Comparison of ENCODE assay signal across 8 cellular contexts in the genomic region with DNA sequence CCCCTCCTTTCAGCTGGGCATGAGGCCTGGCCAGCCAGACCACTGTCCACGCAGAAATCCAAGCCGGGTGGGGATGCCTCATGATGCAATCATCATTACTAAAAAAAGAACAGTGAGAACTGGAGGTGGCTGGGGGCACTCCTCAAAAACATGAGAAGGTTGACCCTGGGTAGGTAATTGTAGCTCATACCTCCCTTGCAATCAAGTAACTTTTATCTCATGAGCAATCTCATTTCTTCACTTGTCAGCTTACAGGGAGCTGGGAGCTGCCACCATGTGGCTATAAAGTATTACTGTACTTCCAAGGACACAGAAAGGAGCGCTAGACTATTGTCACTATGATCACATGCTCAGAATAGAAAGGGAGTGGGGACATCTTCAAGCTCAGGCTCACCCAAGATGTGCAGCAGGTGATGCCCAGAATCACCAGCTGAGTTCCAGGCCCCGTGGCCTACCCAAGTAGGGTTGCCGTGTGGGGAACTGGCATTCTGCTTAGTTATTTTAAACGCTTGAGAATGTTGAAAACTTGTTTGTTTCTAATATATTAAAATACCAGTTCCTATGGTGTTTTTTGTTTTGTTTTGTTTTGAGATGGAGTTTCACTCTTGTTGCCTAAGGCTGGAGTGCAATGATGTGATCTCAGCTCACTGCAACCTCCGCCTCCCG. TPM values are rescaled to one million over a fixed set of nuclear protein-coding genes. Genes with fewer than 3 reads are reported as not detected.
DNase-seq lines count a peak whose midpoint lies in the region; ATAC-seq and TF ChIP-seq lines count a peak whose summit lies in the region.

No MANE protein-coding gene starts in this region.

- peak overlapping the region; percentile 21 for H3K27ac Mint-ChIP-seq in stimulated activated naive CD8-positive, alpha-beta T cell treated with anti-CD3 and anti-CD28 coated beads, Interleukin-15, Interleukin-2, amounts not matched to agents 100 ng/mL and 50 ng/mL, for 24 hours
- H3K27ac Mint-ChIP-seq in type B pancreatic cell, result no peak overlapping the region
- no peak overlapping the region for H3K27ac Mint-ChIP-seq in activated naive CD4-positive, alpha-beta T cell treated with anti-CD3 and anti-CD28 coated beads for 36 hours

- no peaks in the 10 kb centered on the region for H3K4me1 Mint-ChIP-seq in stimulated activated naive CD8-positive, alpha-beta T cell treated with anti-CD3 and anti-CD28 coated beads, Interleukin-15, Interleukin-2, amounts not matched to agents 100 ng/mL and 50 ng/mL, for 24 hours (ENCODE audit: low read depth)
- peaks cover 21% of the 10 kb centered on the region for H3K4me1 Mint-ChIP-seq in type B pancreatic cell (ENCODE audit: unreplicated experiment)
- no peaks in the 10 kb centered on the region for H3K4me1 Mint-ChIP-seq in activated naive CD4-positive, alpha-beta T cell treated with anti-CD3 and anti-CD28 coated beads for 36 hours (ENCODE audit: low read depth)

- ATAC-seq in stimulated activated naive CD8-positive, alpha-beta T cell treated with anti-CD3 and anti-CD28 coated beads, Interleukin-15, Interleukin-2, amounts not matched to agents 100 U/mL and 50 U/mL, for 24 hours, result no peak
- ATAC-seq in esophagus mucosa, result peak; percentile 68

- no peak for DNase-seq in stimulated activated naive CD8-positive, alpha-beta T cell treated with anti-CD3 and anti-CD28 coated beads, Interleukin-15, Interleukin-2, amounts not matched to agents 100 U/mL and 50 U/mL, for 24 hours
- DNase-seq in NOMO-1 treated with DMSO at 0.1 percent for 48 hours (lab: John Stamatoyannopoulos, UW; ENCODE audit: unreplicated experiment) (peak; percentile 47), type B pancreatic cell (ENCODE audit: extremely low spot score, unreplicated experiment) (no peak)
- no peak for DNase-seq in activated naive CD4-positive, alpha-beta T cell treated with anti-CD3 and anti-CD28 coated beads for 36 hours
- DNase-seq in activated effector memory CD4-positive, alpha-beta T cell treated with anti-CD3 and anti-CD28 coated beads, Interleukin-2, amount 50 U/mL, for 16 hours, result no peak
- no peak for DNase-seq in activated CD4-positive, CD25-positive, alpha-beta regulatory T cell (lab: John Stamatoyannopoulos, UW)

- H3K27me3 Mint-ChIP-seq in stimulated activated naive CD8-positive, alpha-beta T cell treated with anti-CD3 and anti-CD28 coated beads, Interleukin-15, Interleukin-2, amounts not matched to agents 100 ng/mL and 50 ng/mL, for 24 hours, result no peaks in the 10 kb centered on the region
- no peaks in the 10 kb centered on the region for H3K27me3 Mint-ChIP-seq in type B pancreatic cell
- no peaks in the 10 kb centered on the region for H3K27me3 Mint-ChIP-seq in activated naive CD4-positive, alpha-beta T cell treated with anti-CD3 and anti-CD28 coated beads for 36 hours (ENCODE audit: low read depth)

- TF ChIP-seq CTCF in type B pancreatic cell (conservative IDR thresholded peaks at IDR 0.05), result peak; percentile 62

- intact Hi-C loops in activated naive CD4-positive, alpha-beta T cell treated with anti-CD3 and anti-CD28 coated beads for 36 hours (cut with micrococcal nuclease), result loop anchor here (1.0 kb wide), 2 partner anchors 21 to 172 kb away; no protein-coding TSS in a partner anchor

- H3K4me3 Mint-ChIP-seq in stimulated activated naive CD8-positive, alpha-beta T cell treated with anti-CD3 and anti-CD28 coated beads, Interleukin-15, Interleukin-2, amounts not matched to agents 100 ng/mL and 50 ng/mL, for 24 hours, result no peak overlapping the region
- no peak overlapping the region for H3K4me3 Mint-ChIP-seq in type B pancreatic cell
- no peak overlapping the region for H3K4me3 Mint-ChIP-seq in activated naive CD4-positive, alpha-beta T cell treated with anti-CD3 and anti-CD28 coated beads for 36 hours

- no peaks in the 10 kb centered on the region for H3K9me3 Mint-ChIP-seq in stimulated activated naive CD8-positive, alpha-beta T cell treated with anti-CD3 and anti-CD28 coated beads, Interleukin-15, Interleukin-2, amounts not matched to agents 100 ng/mL and 50 ng/mL, for 24 hours
- H3K9me3 Mint-ChIP-seq in type B pancreatic cell, result no peaks in the 10 kb centered on the region
- no peaks in the 10 kb centered on the region for H3K9me3 Mint-ChIP-seq in activated naive CD4-positive, alpha-beta T cell treated with anti-CD3 and anti-CD28 coated beads for 36 hours

- H3K36me3 Mint-ChIP-seq in stimulated activated naive CD8-positive, alpha-beta T cell treated with anti-CD3 and anti-CD28 coated beads, Interleukin-15, Interleukin-2, amounts not matched to agents 100 ng/mL and 50 ng/mL, for 24 hours (ENCODE audit: low read depth), result peaks cover 8% of the 10 kb centered on the region
- no peaks in the 10 kb centered on the region for H3K36me3 Mint-ChIP-seq in type B pancreatic cell
- H3K36me3 Mint-ChIP-seq in activated naive CD4-positive, alpha-beta T cell treated with anti-CD3 and anti-CD28 coated beads for 36 hours (ENCODE audit: low read depth), result peaks cover 5% of the 10 kb centered on the region

- CTCF ChIA-PET in activated naive CD4-positive, alpha-beta T cell treated with anti-CD3 and anti-CD28 coated beads for 36 hours (lab: Charles Lee), result interaction anchor here (0.8 to 1.6 kb wide), 2 partner anchors 11 to 14 kb away, joined by 4 to 6 read pairs; no protein-coding TSS in a partner anchor

RNA-seq across cellular contexts. Expression of gene CDH26, which starts 3.0 kb away (rescaled TPM):
- total RNA-seq in esophagus mucosa, result 1.3 TPM
- total RNA-seq in type B pancreatic cell (ENCODE audit: low replicate concordance), result 3.6 and 6.9 TPM in 2 replicates
- total RNA-seq in activated naive CD4-positive, alpha-beta T cell treated with anti-CD3 and anti-CD28 coated beads for 36 hours, result 1 to 10 TPM; 1.5 to 1.8 TPM

RNA-seq across cellular contexts. Expression of gene FAM217B, which starts 15.1 kb away (rescaled TPM):
- 11.0 TPM for total RNA-seq in esophagus mucosa
- total RNA-seq in type B pancreatic cell (ENCODE audit: low replicate concordance), result 13.8 and 27.6 TPM in 2 replicates
- total RNA-seq in activated naive CD4-positive, alpha-beta T cell treated with anti-CD3 and anti-CD28 coated beads for 36 hours, result 10 to 100 TPM; 14.6 to 15.4 TPM

RNA-seq across cellular contexts. Expression of gene PPP1R3D, which starts 15.2 kb away (rescaled TPM):
- 8.6 TPM for total RNA-seq in esophagus mucosa
- total RNA-seq in type B pancreatic cell (ENCODE audit: low replicate concordance), result 6.4 and 7.6 TPM in 2 replicates
- 1 to 10 TPM; 3.9 to 4.1 TPM for total RNA-seq in activated naive CD4-positive, alpha-beta T cell treated with anti-CD3 and anti-CD28 coated beads for 36 hours

RNA-seq across cellular contexts. Expression of gene SYCP2, which starts 21.8 kb away (rescaled TPM):
- total RNA-seq in esophagus mucosa (0.60 TPM), type B pancreatic cell (ENCODE audit: low replicate concordance) (0.88 and 1.6 TPM in 2 replicates)
- 1 to 10 TPM; 1.2 to 1.5 TPM for total RNA-seq in activated naive CD4-positive, alpha-beta T cell treated with anti-CD3 and anti-CD28 coated beads for 36 hours
